ENCODE assay signal across 8 cellular contexts in genomic region chr14:34970665-34971064, GRCh38.
"Had no signal": no experiment of that assay in that cellular context is flagged by ENCODE, and none has a peak within 500 bp of the region (broad histone marks: within the 10 kb centered on the region; RNA-seq: fewer than 3 reads in every experiment).

No MANE protein-coding gene starts in this region.

- DNase-seq: GDM1, GF-D8 had no signal

- FAIRE-seq: G401.6, GM12878, GM12891, GM12892, GM18507, GM19239 had no signal

- H3K4me3 ChIP-seq: GM12878 had no signal

- ATAC-seq: GM12878 had no signal
